ENCODE assay signal across 2 cellular contexts in the genomic region with DNA sequence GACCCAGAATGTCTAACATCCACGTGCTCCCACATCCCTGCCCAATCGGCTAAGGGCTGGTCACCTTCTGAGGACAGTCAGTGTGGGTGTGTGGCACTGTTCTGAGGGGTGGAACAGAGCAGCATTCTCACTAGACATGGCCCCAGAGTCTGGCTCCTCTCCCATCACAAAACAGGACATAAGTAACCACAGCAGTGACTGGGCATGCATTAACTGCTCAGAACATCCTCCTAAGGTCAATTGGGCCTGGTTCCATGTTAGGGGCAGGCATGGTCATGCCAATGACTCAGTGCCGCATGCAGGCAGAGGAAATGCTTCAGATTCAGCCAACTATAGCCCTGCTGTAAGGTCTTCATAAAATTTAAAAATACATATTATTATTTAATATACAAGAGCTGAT.
TF ChIP-seq lines count a peak whose summit lies in the region.

No MANE protein-coding gene starts in this region.

TF ChIP-seq in SK-N-SH, 30 proteins besides CTCF, POLR2A, EP300 and RAD21 (continued from another document):
- TF ChIP-seq POLR2AphosphoS5 (IDR thresholded peaks at IDR 0.05; ENCODE audit: low read depth, low read length): no peak
- no peak for TF ChIP-seq TAF1 (IDR thresholded peaks at IDR 0.05; ENCODE audit: borderline replicate concordance, low read depth, low read length)
- TF ChIP-seq MEF2A (IDR thresholded peaks at IDR 0.05; ENCODE audit: borderline replicate concordance, low read depth): no peak
- TF ChIP-seq, protein P1, sequence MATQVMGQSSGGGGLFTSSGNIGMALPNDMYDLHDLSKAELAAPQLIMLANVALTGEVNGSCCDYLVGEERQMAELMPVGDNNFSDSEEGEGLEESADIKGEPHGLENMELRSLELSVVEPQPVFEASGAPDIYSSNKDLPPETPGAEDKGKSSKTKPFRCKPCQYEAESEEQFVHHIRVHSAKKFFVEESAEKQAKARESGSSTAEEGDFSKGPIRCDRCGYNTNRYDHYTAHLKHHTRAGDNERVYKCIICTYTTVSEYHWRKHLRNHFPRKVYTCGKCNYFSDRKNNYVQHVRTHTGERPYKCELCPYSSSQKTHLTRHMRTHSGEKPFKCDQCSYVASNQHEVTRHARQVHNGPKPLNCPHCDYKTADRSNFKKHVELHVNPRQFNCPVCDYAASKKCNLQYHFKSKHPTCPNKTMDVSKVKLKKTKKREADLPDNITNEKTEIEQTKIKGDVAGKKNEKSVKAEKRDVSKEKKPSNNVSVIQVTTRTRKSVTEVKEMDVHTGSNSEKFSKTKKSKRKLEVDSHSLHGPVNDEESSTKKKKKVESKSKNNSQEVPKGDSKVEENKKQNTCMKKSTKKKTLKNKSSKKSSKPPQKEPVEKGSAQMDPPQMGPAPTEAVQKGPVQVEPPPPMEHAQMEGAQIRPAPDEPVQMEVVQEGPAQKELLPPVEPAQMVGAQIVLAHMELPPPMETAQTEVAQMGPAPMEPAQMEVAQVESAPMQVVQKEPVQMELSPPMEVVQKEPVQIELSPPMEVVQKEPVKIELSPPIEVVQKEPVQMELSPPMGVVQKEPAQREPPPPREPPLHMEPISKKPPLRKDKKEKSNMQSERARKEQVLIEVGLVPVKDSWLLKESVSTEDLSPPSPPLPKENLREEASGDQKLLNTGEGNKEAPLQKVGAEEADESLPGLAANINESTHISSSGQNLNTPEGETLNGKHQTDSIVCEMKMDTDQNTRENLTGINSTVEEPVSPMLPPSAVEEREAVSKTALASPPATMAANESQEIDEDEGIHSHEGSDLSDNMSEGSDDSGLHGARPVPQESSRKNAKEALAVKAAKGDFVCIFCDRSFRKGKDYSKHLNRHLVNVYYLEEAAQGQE (IDR thresholded peaks at IDR 0.05; ENCODE audit: low read depth, low read length): no peak
- TF ChIP-seq FOXJ3 (CRISPR knock-in tag; IDR thresholded peaks at IDR 0.05): no peak
- TF ChIP-seq, protein P2, sequence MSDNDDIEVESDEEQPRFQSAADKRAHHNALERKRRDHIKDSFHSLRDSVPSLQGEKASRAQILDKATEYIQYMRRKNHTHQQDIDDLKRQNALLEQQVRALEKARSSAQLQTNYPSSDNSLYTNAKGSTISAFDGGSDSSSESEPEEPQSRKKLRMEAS (IDR thresholded peaks at IDR 0.05; ENCODE audit: low read depth): no peak
- no peak for TF ChIP-seq TEAD4 (IDR thresholded peaks at IDR 0.05; ENCODE audit: borderline replicate concordance, insufficient read depth)
- no peak for TF ChIP-seq SIN3A (IDR thresholded peaks at IDR 0.05; ENCODE audit: borderline replicate concordance, low read depth, low read length)
- TF ChIP-seq, protein P3, sequence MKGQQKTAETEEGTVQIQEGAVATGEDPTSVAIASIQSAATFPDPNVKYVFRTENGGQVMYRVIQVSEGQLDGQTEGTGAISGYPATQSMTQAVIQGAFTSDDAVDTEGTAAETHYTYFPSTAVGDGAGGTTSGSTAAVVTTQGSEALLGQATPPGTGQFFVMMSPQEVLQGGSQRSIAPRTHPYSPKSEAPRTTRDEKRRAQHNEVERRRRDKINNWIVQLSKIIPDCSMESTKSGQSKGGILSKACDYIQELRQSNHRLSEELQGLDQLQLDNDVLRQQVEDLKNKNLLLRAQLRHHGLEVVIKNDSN (IDR thresholded peaks at IDR 0.05; ENCODE audit: borderline replicate concordance, low read depth): no peak
- TF ChIP-seq GATA2 (CRISPR knock-in tag; IDR thresholded peaks at IDR 0.05): no peak
- TF ChIP-seq YY1 (IDR thresholded peaks at IDR 0.05; ENCODE audit: low read depth): no peak
- TF ChIP-seq TCF12 (IDR thresholded peaks at IDR 0.05): no peak
- no peak for TF ChIP-seq MXI1 (IDR thresholded peaks at IDR 0.05; ENCODE audit: low read depth, low read length)
- no peak for TF ChIP-seq RXRA (IDR thresholded peaks at IDR 0.05; ENCODE audit: borderline replicate concordance, low read depth)
TF ChIP-seq in SK-N-SH: peak in this region for 0.

TF ChIP-seq in SK-N-SH treated with all-trans-retinoic acid at 6 μM for 48 hours, 23 proteins besides CTCF, POLR2A, EP300 and RAD21:
- TF ChIP-seq, protein P4, sequence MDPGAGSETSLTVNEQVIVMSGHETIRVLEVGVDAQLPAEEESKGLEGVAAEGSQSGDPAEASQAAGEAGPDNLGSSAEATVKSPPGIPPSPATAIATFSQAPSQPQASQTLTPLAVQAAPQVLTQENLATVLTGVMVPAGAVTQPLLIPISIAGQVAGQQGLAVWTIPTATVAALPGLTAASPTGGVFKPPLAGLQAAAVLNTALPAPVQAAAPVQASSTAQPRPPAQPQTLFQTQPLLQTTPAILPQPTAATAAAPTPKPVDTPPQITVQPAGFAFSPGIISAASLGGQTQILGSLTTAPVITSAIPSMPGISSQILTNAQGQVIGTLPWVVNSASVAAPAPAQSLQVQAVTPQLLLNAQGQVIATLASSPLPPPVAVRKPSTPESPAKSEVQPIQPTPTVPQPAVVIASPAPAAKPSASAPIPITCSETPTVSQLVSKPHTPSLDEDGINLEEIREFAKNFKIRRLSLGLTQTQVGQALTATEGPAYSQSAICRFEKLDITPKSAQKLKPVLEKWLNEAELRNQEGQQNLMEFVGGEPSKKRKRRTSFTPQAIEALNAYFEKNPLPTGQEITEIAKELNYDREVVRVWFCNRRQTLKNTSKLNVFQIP (CRISPR knock-in tag; IDR thresholded peaks at IDR 0.05; ENCODE audit: borderline replicate concordance, low read depth): no peak
- TF ChIP-seq CSDC2 (CRISPR knock-in tag; IDR thresholded peaks at IDR 0.05): no peak
- TF ChIP-seq, protein P5, sequence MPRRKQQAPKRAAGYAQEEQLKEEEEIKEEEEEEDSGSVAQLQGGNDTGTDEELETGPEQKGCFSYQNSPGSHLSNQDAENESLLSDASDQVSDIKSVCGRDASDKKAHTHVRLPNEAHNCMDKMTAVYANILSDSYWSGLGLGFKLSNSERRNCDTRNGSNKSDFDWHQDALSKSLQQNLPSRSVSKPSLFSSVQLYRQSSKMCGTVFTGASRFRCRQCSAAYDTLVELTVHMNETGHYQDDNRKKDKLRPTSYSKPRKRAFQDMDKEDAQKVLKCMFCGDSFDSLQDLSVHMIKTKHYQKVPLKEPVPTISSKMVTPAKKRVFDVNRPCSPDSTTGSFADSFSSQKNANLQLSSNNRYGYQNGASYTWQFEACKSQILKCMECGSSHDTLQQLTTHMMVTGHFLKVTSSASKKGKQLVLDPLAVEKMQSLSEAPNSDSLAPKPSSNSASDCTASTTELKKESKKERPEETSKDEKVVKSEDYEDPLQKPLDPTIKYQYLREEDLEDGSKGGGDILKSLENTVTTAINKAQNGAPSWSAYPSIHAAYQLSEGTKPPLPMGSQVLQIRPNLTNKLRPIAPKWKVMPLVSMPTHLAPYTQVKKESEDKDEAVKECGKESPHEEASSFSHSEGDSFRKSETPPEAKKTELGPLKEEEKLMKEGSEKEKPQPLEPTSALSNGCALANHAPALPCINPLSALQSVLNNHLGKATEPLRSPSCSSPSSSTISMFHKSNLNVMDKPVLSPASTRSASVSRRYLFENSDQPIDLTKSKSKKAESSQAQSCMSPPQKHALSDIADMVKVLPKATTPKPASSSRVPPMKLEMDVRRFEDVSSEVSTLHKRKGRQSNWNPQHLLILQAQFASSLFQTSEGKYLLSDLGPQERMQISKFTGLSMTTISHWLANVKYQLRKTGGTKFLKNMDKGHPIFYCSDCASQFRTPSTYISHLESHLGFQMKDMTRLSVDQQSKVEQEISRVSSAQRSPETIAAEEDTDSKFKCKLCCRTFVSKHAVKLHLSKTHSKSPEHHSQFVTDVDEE (CRISPR knock-in tag; IDR thresholded peaks at IDR 0.05): no peak
- TF ChIP-seq ZNF70 (CRISPR knock-in tag; IDR thresholded peaks at IDR 0.05): no peak
- TF ChIP-seq, protein P6, sequence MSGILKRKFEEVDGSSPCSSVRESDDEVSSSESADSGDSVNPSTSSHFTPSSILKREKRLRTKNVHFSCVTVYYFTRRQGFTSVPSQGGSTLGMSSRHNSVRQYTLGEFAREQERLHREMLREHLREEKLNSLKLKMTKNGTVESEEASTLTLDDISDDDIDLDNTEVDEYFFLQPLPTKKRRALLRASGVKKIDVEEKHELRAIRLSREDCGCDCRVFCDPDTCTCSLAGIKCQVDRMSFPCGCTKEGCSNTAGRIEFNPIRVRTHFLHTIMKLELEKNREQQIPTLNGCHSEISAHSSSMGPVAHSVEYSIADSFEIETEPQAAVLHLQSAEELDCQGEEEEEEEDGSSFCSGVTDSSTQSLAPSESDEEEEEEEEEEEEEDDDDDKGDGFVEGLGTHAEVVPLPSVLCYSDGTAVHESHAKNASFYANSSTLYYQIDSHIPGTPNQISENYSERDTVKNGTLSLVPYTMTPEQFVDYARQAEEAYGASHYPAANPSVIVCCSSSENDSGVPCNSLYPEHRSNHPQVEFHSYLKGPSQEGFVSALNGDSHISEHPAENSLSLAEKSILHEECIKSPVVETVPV (CRISPR knock-in tag; IDR thresholded peaks at IDR 0.05): no peak
- no peak for TF ChIP-seq TOX (CRISPR knock-in tag; IDR thresholded peaks at IDR 0.05; ENCODE audit: borderline replicate concordance)
- no peak for TF ChIP-seq ZFP3 (CRISPR knock-in tag; IDR thresholded peaks at IDR 0.05)
- TF ChIP-seq OSR1 (CRISPR knock-in tag; IDR thresholded peaks at IDR 0.05): no peak
- no peak for TF ChIP-seq ZNF8 (CRISPR knock-in tag; IDR thresholded peaks at IDR 0.05)
- TF ChIP-seq ZNF565 (CRISPR knock-in tag; conservative IDR thresholded peaks at IDR 0.05; ENCODE audit: low read depth): no peak
- TF ChIP-seq, protein P7, sequence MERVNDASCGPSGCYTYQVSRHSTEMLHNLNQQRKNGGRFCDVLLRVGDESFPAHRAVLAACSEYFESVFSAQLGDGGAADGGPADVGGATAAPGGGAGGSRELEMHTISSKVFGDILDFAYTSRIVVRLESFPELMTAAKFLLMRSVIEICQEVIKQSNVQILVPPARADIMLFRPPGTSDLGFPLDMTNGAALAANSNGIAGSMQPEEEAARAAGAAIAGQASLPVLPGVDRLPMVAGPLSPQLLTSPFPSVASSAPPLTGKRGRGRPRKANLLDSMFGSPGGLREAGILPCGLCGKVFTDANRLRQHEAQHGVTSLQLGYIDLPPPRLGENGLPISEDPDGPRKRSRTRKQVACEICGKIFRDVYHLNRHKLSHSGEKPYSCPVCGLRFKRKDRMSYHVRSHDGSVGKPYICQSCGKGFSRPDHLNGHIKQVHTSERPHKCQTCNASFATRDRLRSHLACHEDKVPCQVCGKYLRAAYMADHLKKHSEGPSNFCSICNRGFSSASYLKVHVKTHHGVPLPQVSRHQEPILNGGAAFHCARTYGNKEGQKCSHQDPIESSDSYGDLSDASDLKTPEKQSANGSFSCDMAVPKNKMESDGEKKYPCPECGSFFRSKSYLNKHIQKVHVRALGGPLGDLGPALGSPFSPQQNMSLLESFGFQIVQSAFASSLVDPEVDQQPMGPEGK (CRISPR knock-in tag; IDR thresholded peaks at IDR 0.05; ENCODE audit: borderline replicate concordance): no peak
- no peak for TF ChIP-seq GLIS3 (CRISPR knock-in tag; IDR thresholded peaks at IDR 0.05)
- TF ChIP-seq TCF4 (CRISPR knock-in tag; IDR thresholded peaks at IDR 0.05; ENCODE audit: borderline replicate concordance): no peak
- TF ChIP-seq, protein P8, sequence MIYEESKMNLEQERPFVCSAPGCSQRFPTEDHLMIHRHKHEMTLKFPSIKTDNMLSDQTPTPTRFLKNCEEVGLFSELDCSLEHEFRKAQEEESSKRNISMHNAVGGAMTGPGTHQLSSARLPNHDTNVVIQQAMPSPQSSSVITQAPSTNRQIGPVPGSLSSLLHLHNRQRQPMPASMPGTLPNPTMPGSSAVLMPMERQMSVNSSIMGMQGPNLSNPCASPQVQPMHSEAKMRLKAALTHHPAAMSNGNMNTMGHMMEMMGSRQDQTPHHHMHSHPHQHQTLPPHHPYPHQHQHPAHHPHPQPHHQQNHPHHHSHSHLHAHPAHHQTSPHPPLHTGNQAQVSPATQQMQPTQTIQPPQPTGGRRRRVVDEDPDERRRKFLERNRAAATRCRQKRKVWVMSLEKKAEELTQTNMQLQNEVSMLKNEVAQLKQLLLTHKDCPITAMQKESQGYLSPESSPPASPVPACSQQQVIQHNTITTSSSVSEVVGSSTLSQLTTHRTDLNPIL (CRISPR knock-in tag; IDR thresholded peaks at IDR 0.05; ENCODE audit: low read depth): no peak
- TF ChIP-seq PPARA (CRISPR knock-in tag; IDR thresholded peaks at IDR 0.05; ENCODE audit: borderline replicate concordance): no peak
- no peak for TF ChIP-seq ISL1 (CRISPR knock-in tag; IDR thresholded peaks at IDR 0.05)
- TF ChIP-seq RARB (CRISPR knock-in tag; IDR thresholded peaks at IDR 0.05): no peak
- no peak for TF ChIP-seq ESRRG (CRISPR knock-in tag; IDR thresholded peaks at IDR 0.05)
- TF ChIP-seq BACH2 (CRISPR knock-in tag; IDR thresholded peaks at IDR 0.05; ENCODE audit: borderline replicate concordance): no peak
- no peak for TF ChIP-seq ZC3H10 (CRISPR knock-in tag; IDR thresholded peaks at IDR 0.05)
